Comparison of ENCODE assay signal across 10 cellular contexts in genomic region chr5:175059687-175060194, GRCh38.
A peak's percentile ranks its signal among the peaks of the same experiment; 100 is the strongest.
DNase-seq lines count a peak whose midpoint lies in the region; ATAC-seq and TF ChIP-seq lines count a peak whose summit lies in the region.
"Had no signal": no experiment of that assay in that cellular context is flagged by ENCODE, and none has a peak within 500 bp of the region (broad histone marks: within the 10 kb centered on the region; RNA-seq: fewer than 3 reads in every experiment).

No MANE protein-coding gene starts in this region.

- intact Hi-C loops in right lobe of liver (cut with DNase I), result no loop called here

- WGBS in right lobe of liver (ENCODE audit: insufficient coverage, low coverage, low lambda C conversion rate, missing lambda C conversion rate), result 13% methylated on average over 8 of the region's 22 CpGs

- H3K4me3 Mint-ChIP-seq in CD8-positive, alpha-beta memory T cell, result peak overlapping the region; percentile 59 to 80 (median 74)
- H3K4me3 Mint-ChIP-seq in type B pancreatic cell, result peak overlapping the region; percentile 34

- H3K9me3 ChIP-seq in CD8-positive, alpha-beta memory T cell (ENCODE audit: low read length), result no peaks in the 10 kb centered on the region
- H3K9me3 ChIP-seq in right lobe of liver, result no peaks in the 10 kb centered on the region
- H3K9me3 ChIP-seq: upper lobe of left lung had no signal

- no peaks in the 10 kb centered on the region for H3K36me3 ChIP-seq in CD8-positive, alpha-beta memory T cell (ENCODE audit: insufficient read depth, low read length)
- H3K36me3 ChIP-seq in right lobe of liver, result no peaks in the 10 kb centered on the region
- H3K36me3 ChIP-seq: upper lobe of left lung had no signal

- H3K27ac ChIP-seq in CD8-positive, alpha-beta memory T cell (ENCODE audit: low read depth, low read length), result no peak overlapping the region
- no peak overlapping the region for H3K27ac ChIP-seq in right lobe of liver
- H3K27ac ChIP-seq: epithelial cell of prostate, upper lobe of left lung had no signal

- no peaks in the 10 kb centered on the region for H3K36me3 Mint-ChIP-seq in CD8-positive, alpha-beta memory T cell
- no peaks in the 10 kb centered on the region for H3K36me3 Mint-ChIP-seq in type B pancreatic cell

- TF ChIP-seq CTCF in right lobe of liver (IDR thresholded peaks at IDR 0.05) (peak in 2 of 4 donors; percentile 11 to 17), type B pancreatic cell (conservative IDR thresholded peaks at IDR 0.05) (peak; percentile 62)

- no peaks in the 10 kb centered on the region for H3K9me3 Mint-ChIP-seq in CD8-positive, alpha-beta memory T cell
- H3K9me3 Mint-ChIP-seq in type B pancreatic cell, result no peaks in the 10 kb centered on the region

- H3K4me3 ChIP-seq in CD8-positive, alpha-beta memory T cell (ENCODE audit: low read length), result peak overlapping the region; percentile 9
- no peak overlapping the region for H3K4me3 ChIP-seq in right lobe of liver

- DNase-seq in CD8-positive, alpha-beta memory T cell, result no peak
- DNase-seq in NAMALWA (ENCODE audit: low spot score), result peak; percentile 2
- peak; percentile 77 for DNase-seq in astrocyte of the hippocampus (ENCODE audit: low read depth, low spot score)
- DNase-seq in right lobe of liver, result peak; percentile 28 to 57 (median 46)
- DNase-seq in type B pancreatic cell (ENCODE audit: extremely low spot score, unreplicated experiment), result peak; percentile 74

- peak overlapping the region in 3 of 8 donors; percentile 20 to 46 (median 31) for H3K27ac Mint-ChIP-seq in CD8-positive, alpha-beta memory T cell
- no peak overlapping the region for H3K27ac Mint-ChIP-seq in type B pancreatic cell

- H3K27me3 Mint-ChIP-seq in CD8-positive, alpha-beta memory T cell, result peaks cover 0 to 12% of the 10 kb centered on the region in 2 donors
- H3K27me3 Mint-ChIP-seq in type B pancreatic cell, result peaks cover 45% of the 10 kb centered on the region

- peaks cover 9 to 15% (median 13%) of the 10 kb centered on the region in 3 donors for H3K4me1 Mint-ChIP-seq in CD8-positive, alpha-beta memory T cell
- H3K4me1 Mint-ChIP-seq in type B pancreatic cell (ENCODE audit: unreplicated experiment), result peaks cover 8% of the 10 kb centered on the region

- no peak for TF ChIP-seq POLR2A in right lobe of liver (IDR thresholded peaks at IDR 0.05)

- POLR2A ChIA-PET in CD8-positive, alpha-beta memory T cell (lab: Charles Lee), result no interaction called here

- no peaks in the 10 kb centered on the region for H3K27me3 ChIP-seq in CD8-positive, alpha-beta memory T cell (ENCODE audit: insufficient read depth, low read length, poor library complexity, severe bottlenecking)
- H3K27me3 ChIP-seq in right lobe of liver, result no peaks in the 10 kb centered on the region
- H3K27me3 ChIP-seq: upper lobe of left lung had no signal

- ATAC-seq in right lobe of liver (peak; percentile 43 to 63 (median 49)), HG03045 (IDR thresholded peaks at IDR 0.05; ENCODE audit: unreplicated experiment) (no peak), HG02759 (IDR thresholded peaks at IDR 0.05; ENCODE audit: unreplicated experiment) (no peak), GM19397 (IDR thresholded peaks at IDR 0.05; ENCODE audit: unreplicated experiment) (no peak)

- CTCF ChIA-PET in CD8-positive, alpha-beta memory T cell (lab: Charles Lee), result no interaction called here

- no peaks in the 10 kb centered on the region for H3K4me1 ChIP-seq in CD8-positive, alpha-beta memory T cell (ENCODE audit: insufficient read depth, low read length)
- H3K4me1 ChIP-seq in right lobe of liver, result no peaks in the 10 kb centered on the region

Comparison
In these comparisons a context has a peak if more than half of its experiments do, and no peak if none do; other contexts are left out.
1. DNase-seq: peak in NAMALWA (single experiment), astrocyte of the hippocampus (single experiment), right lobe of liver (3 of 3) and type B pancreatic cell (single experiment); none in CD8-positive, alpha-beta memory T cell (0 of 5).
2. ATAC-seq: peak in right lobe of liver (4 of 4); none in HG03045 (single experiment), HG02759 (single experiment) and GM19397 (single experiment).